11 cellular contexts compared by ENCODE assay signal in the genomic region with DNA sequence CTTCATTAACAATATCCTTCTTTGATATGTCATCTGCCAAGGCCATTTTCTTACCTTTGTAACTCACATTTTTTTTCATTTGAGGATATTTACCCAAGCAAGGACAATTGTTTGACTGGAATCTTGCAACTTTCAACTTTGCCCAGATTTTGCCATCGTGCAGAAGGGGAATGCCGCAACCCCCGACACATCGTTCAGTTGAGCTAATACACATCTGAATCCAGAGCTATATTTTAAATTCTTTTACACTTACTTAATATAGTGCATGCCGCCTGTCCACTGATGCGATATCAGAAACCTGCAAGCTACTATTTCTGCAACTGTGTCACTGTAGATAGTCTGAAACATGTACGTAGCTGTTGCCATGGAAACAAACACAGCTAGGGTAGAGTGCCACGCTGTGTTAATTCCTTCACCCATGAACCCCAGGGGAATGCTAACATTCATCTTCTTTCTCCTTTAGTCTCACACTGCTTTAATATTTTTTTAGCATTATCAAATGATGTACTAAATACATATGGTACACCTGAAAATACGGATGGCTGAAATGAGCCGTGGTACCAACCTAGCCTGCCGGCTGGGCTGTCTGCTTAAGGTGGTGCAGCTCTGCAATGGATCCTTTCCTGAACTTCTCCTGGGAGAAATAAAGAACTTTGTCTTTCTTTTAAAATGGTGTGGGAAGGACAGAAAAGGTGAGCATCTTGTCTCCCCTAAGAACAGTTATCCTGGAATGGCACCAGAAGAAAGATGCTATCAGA.
DNase-seq lines count a peak whose midpoint lies in the region; ATAC-seq and TF ChIP-seq lines count a peak whose summit lies in the region.
"Had no signal": no experiment of that assay in that cellular context is flagged by ENCODE, and none has a peak within 500 bp of the region (broad histone marks: within the 10 kb centered on the region; RNA-seq: fewer than 3 reads in every experiment).

No MANE protein-coding gene starts in this region.

- H3K4me2 ChIP-seq in BLaER1: peak overlapping the region; percentile 67

- H3K4me1 ChIP-seq in BLaER1: peaks cover 38% of the 10 kb centered on the region

- ATAC-seq in GM19328 (IDR thresholded peaks at IDR 0.05; ENCODE audit: unreplicated experiment): peak; percentile 93
- ATAC-seq in HG03095 (IDR thresholded peaks at IDR 0.05; ENCODE audit: unreplicated experiment): peak; percentile 80

- H3K27me3 Mint-ChIP-seq in chondrocyte (ENCODE audit: low read depth): no peaks in the 10 kb centered on the region
- H3K27me3 Mint-ChIP-seq: CD4-positive, alpha-beta memory T cell had no signal

- H3K36me3 ChIP-seq in BLaER1: no peaks in the 10 kb centered on the region
- H3K36me3 ChIP-seq in brain microvascular endothelial cell (replicated peaks): no peaks in the 10 kb centered on the region

- H3K27me3 ChIP-seq in BLaER1: no peaks in the 10 kb centered on the region
- H3K27me3 ChIP-seq in brain microvascular endothelial cell (replicated peaks): no peaks in the 10 kb centered on the region

- H3K4me3 Mint-ChIP-seq in chondrocyte (ENCODE audit: unreplicated experiment): no peak overlapping the region
- H3K4me3 Mint-ChIP-seq: CD4-positive, alpha-beta memory T cell had no signal

- no peak overlapping the region for H3K9ac ChIP-seq in BLaER1

- DNase-seq in brain microvascular endothelial cell (peak; percentile 20), NCI-H2196 treated with DMSO at 0.1 percent for 48 hours (lab: John Stamatoyannopoulos, UW; ENCODE audit: unreplicated experiment) (no peak), NCI-H1436 (lab: John Stamatoyannopoulos, UW) (no peak), chondrocyte (ENCODE audit: low spot score) (no peak)
- DNase-seq in stimulated activated CD4-positive, alpha-beta T cell treated with anti-CD3 and anti-CD28 coated beads, Interleukin-4, amount 100 ng/mL, for 24 hours: no peak
- DNase-seq: CD4-positive, alpha-beta memory T cell; Kasumi-1; right cardiac atrium had no signal

- H3K36me3 Mint-ChIP-seq in chondrocyte (ENCODE audit: low read depth): no peaks in the 10 kb centered on the region

- no peak overlapping the region for H3K27ac ChIP-seq in BLaER1
- H3K27ac ChIP-seq in brain microvascular endothelial cell: no peak overlapping the region

- H3K4me3 ChIP-seq in BLaER1: no peak overlapping the region; the same call in 1 of the 2 replicates
- H3K4me3 ChIP-seq in brain microvascular endothelial cell (ENCODE audit: low read depth, low read length): no peak overlapping the region

- no peak overlapping the region for H3K27ac Mint-ChIP-seq in chondrocyte (ENCODE audit: unreplicated experiment)

- in situ Hi-C loops in brain microvascular endothelial cell (cut with HindIII; ENCODE audit: low pct_ligation_motif_present, low sequenced_read_pairs): no loop called here

- 0 out of 2 replicates have a peak, but pooled peaks cover 9% of the 10 kb centered on the region for H3K9me3 ChIP-seq in BLaER1

- peaks cover 48% of the 10 kb centered on the region for H3K4me1 Mint-ChIP-seq in chondrocyte (ENCODE audit: low read depth)

- H4K20me1 ChIP-seq in BLaER1: peaks cover 35% of the 10 kb centered on the region

- no peaks in the 10 kb centered on the region for H3K9me3 Mint-ChIP-seq in chondrocyte (ENCODE audit: low read depth)
- H3K9me3 Mint-ChIP-seq: CD4-positive, alpha-beta memory T cell had no signal

- TF ChIP-seq CTCF in brain microvascular endothelial cell (IDR thresholded peaks at IDR 0.05; ENCODE audit: low read depth, low read length, missing control alignments) (no peak), chondrocyte (IDR thresholded peaks at IDR 0.05) (no peak)
